Comparison of ENCODE assay signal across 1 cellular context in the genomic region with DNA sequence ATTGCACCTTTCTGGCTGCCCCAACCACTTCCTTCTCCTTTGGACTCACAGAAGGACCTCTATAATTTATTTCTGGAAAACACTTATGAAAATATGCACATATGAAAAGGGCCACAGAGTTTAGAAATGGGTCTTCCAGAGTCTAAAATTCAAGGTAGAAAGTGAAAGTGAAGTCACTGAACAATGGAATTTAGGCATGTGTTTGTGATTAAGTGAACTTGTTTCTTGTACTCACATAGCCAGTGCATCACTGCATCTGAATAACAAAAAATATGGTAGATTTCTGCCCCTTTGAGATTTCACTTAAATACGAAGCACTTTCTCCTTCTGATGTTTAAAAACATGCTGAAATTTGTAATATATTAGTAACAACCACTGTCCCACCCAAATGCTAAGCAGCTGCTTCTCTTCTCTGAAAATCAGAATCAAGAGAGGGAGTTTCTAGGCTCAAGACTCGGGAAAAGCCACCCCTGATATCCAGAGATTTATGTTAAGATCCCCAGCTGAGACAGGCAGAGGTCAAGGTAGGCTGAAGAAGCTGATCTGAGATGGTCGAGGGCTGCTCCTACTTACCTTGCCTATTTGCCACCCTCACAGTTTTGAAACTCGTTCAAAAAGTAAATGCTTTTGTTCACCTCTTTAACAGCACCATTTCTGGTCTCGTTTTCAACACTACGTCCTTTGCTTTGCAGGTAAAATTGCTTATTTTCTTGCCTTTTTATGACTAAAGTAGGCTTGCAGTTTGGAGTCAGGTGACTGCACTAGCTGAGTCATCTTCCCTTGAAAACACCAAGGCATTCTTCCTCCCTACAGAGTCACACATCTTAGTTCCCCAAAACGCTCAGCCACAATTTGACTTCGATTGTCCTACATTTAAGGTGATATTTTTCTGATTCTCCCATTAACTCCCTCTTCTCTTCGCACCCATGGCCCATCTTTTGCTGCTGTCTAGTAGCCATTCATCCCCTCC.
TF ChIP-seq lines count a peak whose summit lies in the region.

Gene XKR3, minus strand, starts transcription at position 694 of the 970 bp plus-strand sequence. CDS start 17,338 bp downstream, outside the sequence.

TF ChIP-seq in K562, 482 proteins besides CTCF, POLR2A, EP300 and RAD21 (continues in another document):
- TF ChIP-seq ZNF318 (IDR thresholded peaks at IDR 0.05; ENCODE audit: borderline replicate concordance in 1 of 2, low read depth in 1 of 2) (no peak), BRD9 (IDR thresholded peaks at IDR 0.05; ENCODE audit: low read depth, partially characterized antibody) (no peak), MAFK (IDR thresholded peaks at IDR 0.05; ENCODE audit: low read length) (peak; percentile 37; the same call in 1 of the 2 replicates), SAFB (IDR thresholded peaks at IDR 0.05; ENCODE audit: borderline replicate concordance, low read depth, low read length) (no peak), SUPT5H (IDR thresholded peaks at IDR 0.05) (no peak), MAFF (IDR thresholded peaks at IDR 0.05; ENCODE audit: low read length) (peak; percentile 48; the same call in 1 of the 2 replicates), ARHGAP35 (IDR thresholded peaks at IDR 0.05; ENCODE audit: partially characterized antibody) (no peak), HDAC8 (tag; IDR thresholded peaks at IDR 0.05) (no peak), SETDB1 (IDR thresholded peaks at IDR 0.05; ENCODE audit: low read length) (no peak), CAMTA2 (CRISPR knock-in tag; conservative IDR thresholded peaks at IDR 0.05) (no peak), U2AF1 (optimal IDR thresholded peaks at IDR 0.05; ENCODE audit: low read depth, low read length) (no peak), JUN (IDR thresholded peaks at IDR 0.05; ENCODE audit: borderline replicate concordance, low read depth, low read length) (no peak), JUN (CRISPR knock-in tag; IDR thresholded peaks at IDR 0.05; ENCODE audit: borderline replicate concordance) (no peak), SP1 (CRISPR knock-in tag; IDR thresholded peaks at IDR 0.05) (no peak), ELF4 (CRISPR knock-in tag; IDR thresholded peaks at IDR 0.05) (no peak), GTF2F1 (IDR thresholded peaks at IDR 0.05; ENCODE audit: low read depth, low read length) (no peak), ILK (tag; IDR thresholded peaks at IDR 0.05; ENCODE audit: borderline replicate concordance, low read depth) (no peak), TEAD4 (IDR thresholded peaks at IDR 0.05; ENCODE audit: low read length) (no peak), TEAD4 (CRISPR knock-in tag; IDR thresholded peaks at IDR 0.05; ENCODE audit: borderline replicate concordance) (no peak), ZNF76 (CRISPR knock-in tag; IDR thresholded peaks at IDR 0.05; ENCODE audit: borderline replicate concordance) (no peak), HDAC2 (IDR thresholded peaks at IDR 0.05) (no peak), MTA3 (IDR thresholded peaks at IDR 0.05; ENCODE audit: borderline replicate concordance) (no peak), CBFA2T2 (conservative IDR thresholded peaks at IDR 0.05) (no peak), ARID3B (CRISPR knock-in tag; IDR thresholded peaks at IDR 0.05; ENCODE audit: borderline replicate concordance) (no peak), GTF3C2 (IDR thresholded peaks at IDR 0.05; ENCODE audit: borderline replicate concordance, extremely low read depth, insufficient read length) (no peak), SOX6 (IDR thresholded peaks at IDR 0.05) (no peak), MNT (conservative IDR thresholded peaks at IDR 0.05) (no peak), MEIS2 (IDR thresholded peaks at IDR 0.05; ENCODE audit: partially characterized antibody) (peak; percentile 31), MIER1 (IDR thresholded peaks at IDR 0.05; ENCODE audit: low read depth) (no peak), RAD51 (IDR thresholded peaks at IDR 0.05; ENCODE audit: borderline replicate concordance, low read depth) (peak; percentile 17; the same call in 1 of the 2 replicates), ZKSCAN3 (CRISPR knock-in tag; IDR thresholded peaks at IDR 0.05) (no peak), POLR2AphosphoS2 (IDR thresholded peaks at IDR 0.05; ENCODE audit: low read length) (no peak), ZNF217 (CRISPR knock-in tag; IDR thresholded peaks at IDR 0.05) (no peak), JUND (IDR thresholded peaks at IDR 0.05; ENCODE audit: borderline replicate concordance, low read depth, low read length) (peak; percentile 61; the same call in 1 of the 2 replicates), JUND (tag; IDR thresholded peaks at IDR 0.05; ENCODE audit: borderline replicate concordance, low read depth, low read length) (peak; percentile 68; the same call in 1 of the 3 replicates), C11orf30 (IDR thresholded peaks at IDR 0.05; ENCODE audit: low read depth) (peak; percentile 64), MTA2 (IDR thresholded peaks at IDR 0.05; ENCODE audit: low read depth) (no peak), TRIM25 (IDR thresholded peaks at IDR 0.05; ENCODE audit: borderline replicate concordance) (no peak), TCF7 (IDR thresholded peaks at IDR 0.05; ENCODE audit: borderline replicate concordance) (no peak), TEAD1 (CRISPR knock-in tag; IDR thresholded peaks at IDR 0.05) (no peak), ILF3 (IDR thresholded peaks at IDR 0.05; ENCODE audit: borderline replicate concordance) (no peak), HNRNPLL (IDR thresholded peaks at IDR 0.05; ENCODE audit: low read depth, low read length, poor library complexity, severe bottlenecking) (no peak), CEBPG (CRISPR knock-in tag; IDR thresholded peaks at IDR 0.05) (no peak), CEBPG (tag; conservative IDR thresholded peaks at IDR 0.05 in 1 of 2, IDR thresholded peaks at IDR 0.05 in 1 of 2) (no peak), MAFG (tag; conservative IDR thresholded peaks at IDR 0.05) (peak; percentile 76), CTBP1 (IDR thresholded peaks at IDR 0.05; ENCODE audit: borderline replicate concordance) (peak; percentile 61; the same call in 1 of the 2 replicates), ZBTB9 (CRISPR knock-in tag; IDR thresholded peaks at IDR 0.05) (no peak)
